1 cellular context compared by ENCODE assay signal in the genomic region with DNA sequence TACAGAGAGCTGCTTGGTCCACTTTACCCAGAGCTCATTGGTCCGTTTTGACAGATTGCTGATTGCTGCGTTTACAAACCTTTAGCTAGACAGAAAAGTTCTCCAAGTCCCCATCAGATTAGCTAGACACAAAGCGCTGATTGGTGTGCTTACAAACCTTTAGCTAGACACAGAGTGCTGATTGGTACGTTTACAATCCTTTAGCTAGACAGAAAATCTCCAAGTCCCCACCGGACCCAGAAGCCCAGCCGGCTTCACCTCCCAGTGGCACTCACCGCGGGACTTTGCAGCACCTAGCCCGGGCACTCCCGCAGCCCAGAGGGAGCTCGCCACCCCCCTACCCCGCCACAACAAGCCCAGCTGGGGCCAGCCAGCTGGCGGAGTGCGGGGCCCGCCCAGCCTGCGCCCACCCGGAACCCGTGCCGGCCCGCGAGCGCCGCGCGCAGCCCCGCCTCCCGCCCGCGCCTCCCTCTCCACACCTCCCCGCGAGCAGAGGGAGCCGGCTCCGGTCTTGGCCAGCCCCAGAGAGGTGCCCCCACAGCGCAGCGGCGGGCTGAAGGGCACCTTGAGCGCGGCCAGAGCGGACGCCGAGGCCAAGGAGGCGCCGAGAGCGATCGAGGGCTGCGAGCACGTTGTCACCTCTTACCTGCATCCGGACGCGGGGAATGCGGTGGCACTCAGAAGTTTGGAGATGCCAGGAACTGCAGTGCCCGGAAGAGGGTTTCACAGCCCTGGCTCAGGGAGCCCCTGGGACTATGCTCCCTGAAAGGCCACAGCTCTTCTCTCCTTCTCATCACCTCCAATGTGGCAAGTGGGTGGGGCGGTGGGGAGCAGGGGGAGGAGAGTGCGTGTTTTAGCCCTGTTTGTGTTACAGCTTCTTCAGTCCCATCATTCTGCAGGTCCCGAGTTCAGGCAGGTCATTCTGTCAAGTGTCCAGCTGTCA.
TF ChIP-seq lines count a peak whose summit lies in the region.

No MANE protein-coding gene starts in this region.

TF ChIP-seq in GM23338, 12 proteins besides CTCF, POLR2A, EP300 and RAD21 (continued from another document):
- TF ChIP-seq, protein P1, sequence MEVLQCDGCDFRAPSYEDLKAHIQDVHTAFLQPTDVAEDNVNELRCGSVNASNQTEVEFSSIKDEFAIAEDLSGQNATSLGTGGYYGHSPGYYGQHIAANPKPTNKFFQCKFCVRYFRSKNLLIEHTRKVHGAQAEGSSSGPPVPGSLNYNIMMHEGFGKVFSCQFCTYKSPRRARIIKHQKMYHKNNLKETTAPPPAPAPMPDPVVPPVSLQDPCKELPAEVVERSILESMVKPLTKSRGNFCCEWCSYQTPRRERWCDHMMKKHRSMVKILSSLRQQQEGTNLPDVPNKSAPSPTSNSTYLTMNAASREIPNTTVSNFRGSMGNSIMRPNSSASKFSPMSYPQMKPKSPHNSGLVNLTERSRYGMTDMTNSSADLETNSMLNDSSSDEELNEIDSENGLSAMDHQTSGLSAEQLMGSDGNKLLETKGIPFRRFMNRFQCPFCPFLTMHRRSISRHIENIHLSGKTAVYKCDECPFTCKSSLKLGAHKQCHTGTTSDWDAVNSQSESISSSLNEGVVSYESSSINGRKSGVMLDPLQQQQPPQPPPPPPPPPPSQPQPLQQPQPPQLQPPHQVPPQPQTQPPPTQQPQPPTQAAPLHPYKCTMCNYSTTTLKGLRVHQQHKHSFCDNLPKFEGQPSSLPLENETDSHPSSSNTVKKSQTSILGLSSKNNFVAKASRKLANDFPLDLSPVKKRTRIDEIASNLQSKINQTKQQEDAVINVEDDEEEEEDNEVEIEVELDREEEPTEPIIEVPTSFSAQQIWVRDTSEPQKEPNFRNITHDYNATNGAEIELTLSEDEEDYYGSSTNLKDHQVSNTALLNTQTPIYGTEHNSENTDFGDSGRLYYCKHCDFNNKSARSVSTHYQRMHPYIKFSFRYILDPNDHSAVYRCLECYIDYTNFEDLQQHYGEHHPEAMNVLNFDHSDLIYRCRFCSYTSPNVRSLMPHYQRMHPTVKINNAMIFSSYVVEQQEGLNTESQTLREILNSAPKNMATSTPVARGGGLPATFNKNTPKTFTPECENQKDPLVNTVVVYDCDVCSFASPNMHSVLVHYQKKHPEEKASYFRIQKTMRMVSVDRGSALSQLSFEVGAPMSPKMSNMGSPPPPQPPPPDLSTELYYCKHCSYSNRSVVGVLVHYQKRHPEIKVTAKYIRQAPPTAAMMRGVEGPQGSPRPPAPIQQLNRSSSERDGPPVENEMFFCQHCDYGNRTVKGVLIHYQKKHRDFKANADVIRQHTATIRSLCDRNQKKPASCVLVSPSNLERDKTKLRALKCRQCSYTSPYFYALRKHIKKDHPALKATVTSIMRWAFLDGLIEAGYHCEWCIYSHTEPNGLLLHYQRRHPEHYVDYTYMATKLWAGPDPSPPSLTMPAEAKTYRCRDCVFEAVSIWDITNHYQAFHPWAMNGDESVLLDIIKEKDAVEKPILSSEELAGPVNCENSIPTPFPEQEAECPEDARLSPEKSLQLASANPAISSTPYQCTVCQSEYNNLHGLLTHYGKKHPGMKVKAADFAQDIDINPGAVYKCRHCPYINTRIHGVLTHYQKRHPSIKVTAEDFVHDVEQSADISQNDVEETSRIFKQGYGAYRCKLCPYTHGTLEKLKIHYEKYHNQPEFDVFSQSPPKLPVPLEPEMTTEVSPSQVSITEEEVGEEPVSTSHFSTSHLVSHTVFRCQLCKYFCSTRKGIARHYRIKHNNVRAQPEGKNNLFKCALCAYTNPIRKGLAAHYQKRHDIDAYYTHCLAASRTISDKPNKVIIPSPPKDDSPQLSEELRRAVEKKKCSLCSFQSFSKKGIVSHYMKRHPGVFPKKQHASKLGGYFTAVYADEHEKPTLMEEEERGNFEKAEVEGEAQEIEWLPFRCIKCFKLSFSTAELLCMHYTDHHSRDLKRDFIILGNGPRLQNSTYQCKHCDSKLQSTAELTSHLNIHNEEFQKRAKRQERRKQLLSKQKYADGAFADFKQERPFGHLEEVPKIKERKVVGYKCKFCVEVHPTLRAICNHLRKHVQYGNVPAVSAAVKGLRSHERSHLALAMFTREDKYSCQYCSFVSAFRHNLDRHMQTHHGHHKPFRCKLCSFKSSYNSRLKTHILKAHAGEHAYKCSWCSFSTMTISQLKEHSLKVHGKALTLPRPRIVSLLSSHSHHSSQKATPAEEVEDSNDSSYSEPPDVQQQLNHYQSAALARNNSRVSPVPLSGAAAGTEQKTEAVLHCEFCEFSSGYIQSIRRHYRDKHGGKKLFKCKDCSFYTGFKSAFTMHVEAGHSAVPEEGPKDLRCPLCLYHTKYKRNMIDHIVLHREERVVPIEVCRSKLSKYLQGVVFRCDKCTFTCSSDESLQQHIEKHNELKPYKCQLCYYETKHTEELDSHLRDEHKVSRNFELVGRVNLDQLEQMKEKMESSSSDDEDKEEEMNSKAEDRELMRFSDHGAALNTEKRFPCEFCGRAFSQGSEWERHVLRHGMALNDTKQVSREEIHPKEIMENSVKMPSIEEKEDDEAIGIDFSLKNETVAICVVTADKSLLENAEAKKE (CRISPR knock-in tag; IDR thresholded peaks at IDR 0.05): no peak
